ENCODE assay signal across 8 cellular contexts in the genomic region with DNA sequence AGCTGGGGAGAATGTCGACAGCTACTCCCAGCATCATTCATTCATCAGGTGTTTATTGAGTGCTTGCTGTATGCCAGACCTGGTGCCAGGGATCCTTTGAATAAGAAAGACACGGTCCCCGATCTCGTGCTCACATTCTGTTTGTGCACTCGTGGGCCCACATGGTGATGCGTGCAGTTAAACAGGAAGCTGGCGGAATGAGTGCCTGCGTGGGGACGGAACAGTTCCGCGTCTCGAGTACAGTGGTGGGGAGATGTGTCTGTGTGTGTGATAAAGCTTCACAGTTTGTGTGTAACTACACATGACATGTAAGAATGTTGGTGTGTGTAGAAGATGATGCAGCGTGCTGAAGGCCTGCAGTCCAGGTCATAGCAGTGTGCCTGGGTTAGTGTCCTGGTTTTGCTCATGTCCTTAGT. TPM values are rescaled to one million over a fixed set of nuclear protein-coding genes. Genes with fewer than 3 reads are reported as not detected.
DNase-seq lines count a peak whose midpoint lies in the region; ATAC-seq and TF ChIP-seq lines count a peak whose summit lies in the region.

No MANE protein-coding gene starts in this region.

- H4K20me1 ChIP-seq in DOHH2 (ENCODE audit: control insufficient read depth, insufficient read depth, low read depth, low read length), result peaks cover 37% of the 10 kb centered on the region

- H3K27ac Mint-ChIP-seq in activated CD4-positive, alpha-beta memory T cell treated with anti-CD3 and anti-CD28 coated beads for 36 hours, result peak overlapping the region; percentile 96
- H3K27ac Mint-ChIP-seq in stimulated activated naive CD8-positive, alpha-beta T cell treated with anti-CD3 and anti-CD28 coated beads, Interleukin-15, Interleukin-2, amounts not matched to agents 100 ng/mL and 50 ng/mL, for 24 hours, result peak overlapping the region; percentile 94

- no peaks in the 10 kb centered on the region for H3K27me3 ChIP-seq in DOHH2 (ENCODE audit: control insufficient read depth, low read length)

- ATAC-seq in HG02885 (IDR thresholded peaks at IDR 0.05; ENCODE audit: poor library complexity, unreplicated experiment) (peak; percentile 22), left cardiac atrium (no peak)

- TF ChIP-seq CTCF in DOHH2 (IDR thresholded peaks at IDR 0.05; ENCODE audit: low read depth, low read length, poor library complexity, severe bottlenecking), result no peak

- H3F3A ChIP-seq in DOHH2 (ENCODE audit: control insufficient read depth, insufficient read depth), result peaks cover 44% of the 10 kb centered on the region

- H3K9me3 ChIP-seq in DOHH2 (ENCODE audit: control insufficient read depth, insufficient read depth, low read length), result no peaks in the 10 kb centered on the region

- peaks cover 94% of the 10 kb centered on the region for H3K79me2 ChIP-seq in DOHH2 (ENCODE audit: control insufficient read depth, low read length)

- peak; percentile 66 for DNase-seq in activated CD4-positive, alpha-beta memory T cell treated with anti-CD3 and anti-CD28 coated beads for 36 hours
- peak; percentile 26 for DNase-seq in left cardiac atrium
- no peak for DNase-seq in NCI-H774 (lab: John Stamatoyannopoulos, UW)
- no peak for DNase-seq in hippocampal formation (lab: John Stamatoyannopoulos, UW)
- DNase-seq in mesenteric fat pad (ENCODE audit: low spot score), result no peak

- peaks cover 95% of the 10 kb centered on the region for H3K36me3 ChIP-seq in DOHH2 (ENCODE audit: control insufficient read depth, low read length)

- H3K36me3 Mint-ChIP-seq in activated CD4-positive, alpha-beta memory T cell treated with anti-CD3 and anti-CD28 coated beads for 36 hours, result peaks cover 87% of the 10 kb centered on the region
- H3K36me3 Mint-ChIP-seq in stimulated activated naive CD8-positive, alpha-beta T cell treated with anti-CD3 and anti-CD28 coated beads, Interleukin-15, Interleukin-2, amounts not matched to agents 100 ng/mL and 50 ng/mL, for 24 hours (ENCODE audit: low read depth), result peaks cover 75% of the 10 kb centered on the region

- H3K9me3 Mint-ChIP-seq in activated CD4-positive, alpha-beta memory T cell treated with anti-CD3 and anti-CD28 coated beads for 36 hours, result no peaks in the 10 kb centered on the region
- no peaks in the 10 kb centered on the region for H3K9me3 Mint-ChIP-seq in stimulated activated naive CD8-positive, alpha-beta T cell treated with anti-CD3 and anti-CD28 coated beads, Interleukin-15, Interleukin-2, amounts not matched to agents 100 ng/mL and 50 ng/mL, for 24 hours

- H3K4me3 Mint-ChIP-seq in activated CD4-positive, alpha-beta memory T cell treated with anti-CD3 and anti-CD28 coated beads for 36 hours, result peak overlapping the region; percentile 78
- H3K4me3 Mint-ChIP-seq in stimulated activated naive CD8-positive, alpha-beta T cell treated with anti-CD3 and anti-CD28 coated beads, Interleukin-15, Interleukin-2, amounts not matched to agents 100 ng/mL and 50 ng/mL, for 24 hours, result peak overlapping the region; percentile 86

- peak overlapping the region; percentile 95 for H3K27ac ChIP-seq in DOHH2 (ENCODE audit: low read depth, low read length)

- peaks cover 87% of the 10 kb centered on the region for H3K4me1 ChIP-seq in DOHH2 (ENCODE audit: control insufficient read depth, low read length)

- peaks cover 91% of the 10 kb centered on the region for H3K4me1 Mint-ChIP-seq in activated CD4-positive, alpha-beta memory T cell treated with anti-CD3 and anti-CD28 coated beads for 36 hours (ENCODE audit: low read depth)
- H3K4me1 Mint-ChIP-seq in stimulated activated naive CD8-positive, alpha-beta T cell treated with anti-CD3 and anti-CD28 coated beads, Interleukin-15, Interleukin-2, amounts not matched to agents 100 ng/mL and 50 ng/mL, for 24 hours (ENCODE audit: low read depth), result peaks cover 95% of the 10 kb centered on the region

- peak overlapping the region; percentile 95 for H3K4me3 ChIP-seq in DOHH2 (ENCODE audit: low read length)

- H3K4me2 ChIP-seq in DOHH2 (ENCODE audit: low read length), result peak overlapping the region; percentile 88

- POLR2A ChIA-PET in activated CD4-positive, alpha-beta memory T cell treated with anti-CD3 and anti-CD28 coated beads for 36 hours (lab: Charles Lee), result interaction anchor here (1.0 to 4.6 kb wide), 7 partner anchors 7 to 222 kb away, joined by 4 to 43 read pairs (median 6); partner anchors contain the start of genes RAE1 and RBM38

- no peaks in the 10 kb centered on the region for H3K9me2 ChIP-seq in DOHH2 (replicated peaks; ENCODE audit: control insufficient read depth, low read length)

- no peaks in the 10 kb centered on the region for H3K27me3 Mint-ChIP-seq in activated CD4-positive, alpha-beta memory T cell treated with anti-CD3 and anti-CD28 coated beads for 36 hours
- no peaks in the 10 kb centered on the region for H3K27me3 Mint-ChIP-seq in stimulated activated naive CD8-positive, alpha-beta T cell treated with anti-CD3 and anti-CD28 coated beads, Interleukin-15, Interleukin-2, amounts not matched to agents 100 ng/mL and 50 ng/mL, for 24 hours

- CTCF ChIA-PET in activated CD4-positive, alpha-beta memory T cell treated with anti-CD3 and anti-CD28 coated beads for 36 hours (lab: Charles Lee), result interaction anchor here (1.2 to 2.4 kb wide), 7 partner anchors 7 to 198 kb away, joined by 3 to 13 read pairs (median 7); partner anchors contain the start of gene RBM38

- intact Hi-C loops in activated CD4-positive, alpha-beta memory T cell treated with anti-CD3 and anti-CD28 coated beads for 36 hours (cut with micrococcal nuclease), result loop anchor here (1.0 to 10.0 kb wide), 7 partner anchors 7 to 1767 kb away; partner anchors contain the start of genes CASS4, RAB22A, RAE1 and ZNF831
- intact Hi-C loops in left cardiac atrium (cut with DNase I), result loop anchor here (5.0 kb wide), 2 partner anchors 40 to 95 kb away; no protein-coding TSS in a partner anchor

RNA-seq across cellular contexts. Expression of gene RBM38, which starts 6.5 kb away (rescaled TPM):
- total RNA-seq in activated CD4-positive, alpha-beta memory T cell treated with anti-CD3 and anti-CD28 coated beads for 36 hours, result 10 to 100 TPM; 73.4 to 77.3 TPM
- total RNA-seq in left cardiac atrium (100 to 1,000 TPM in 1 of 2 donors, 10 to 100 TPM in 1; 78.6 to 101 TPM), mesenteric fat pad (16.9 TPM)

RNA-seq across cellular contexts. Expression of gene RAE1, which starts 46.6 kb away (rescaled TPM):
- 10 to 100 TPM; 33.7 to 38.2 TPM for total RNA-seq in activated CD4-positive, alpha-beta memory T cell treated with anti-CD3 and anti-CD28 coated beads for 36 hours
- 10 to 100 TPM; 14.3 to 14.5 TPM for total RNA-seq in left cardiac atrium
- total RNA-seq in mesenteric fat pad, result 18.0 TPM

Comparison
In these comparisons a context has a peak if more than half of its experiments do, and no peak if none do; other contexts are left out.
1. DNase-seq: peak in activated CD4-positive, alpha-beta memory T cell treated with anti-CD3 and anti-CD28 coated beads for 36 hours (single experiment) and left cardiac atrium (single experiment); none in NCI-H774 (single experiment), hippocampal formation (0 of 2) and mesenteric fat pad (single experiment).